Comparison of ENCODE assay signal across 17 cellular contexts in genomic region chr14:24974591-24975374, GRCh38.
"Had no signal": no experiment of that assay in that cellular context is flagged by ENCODE, and none has a peak within 500 bp of the region (broad histone marks: within the 10 kb centered on the region; RNA-seq: fewer than 3 reads in every experiment).

No MANE protein-coding gene starts in this region.

- H3K27ac Mint-ChIP-seq: naive thymus-derived CD4-positive, alpha-beta T cell; stimulated activated effector memory CD8-positive, alpha-beta T cell treated with anti-CD3 and anti-CD28 coated beads, Interleukin-12 subunit alpha, Interleukin-12 subunit beta, amount 100 ng/mL, for 72 hours; stimulated activated naive CD8-positive, alpha-beta T cell treated with anti-CD3 and anti-CD28 coated beads, Interleukin-15, Interleukin-2, amounts not matched to agents 100 ng/mL and 50 ng/mL, for 24 hours had no signal

- H3K4me1 ChIP-seq: colonic mucosa, psoas muscle, testis had no signal

- ATAC-seq: left colon; naive thymus-derived CD4-positive, alpha-beta T cell; psoas muscle; stimulated activated effector memory CD8-positive, alpha-beta T cell treated with anti-CD3 and anti-CD28 coated beads, Interleukin-12 subunit alpha, Interleukin-12 subunit beta, amount 100 ng/mL, for 72 hours had no signal

- H3K36me3 Mint-ChIP-seq: naive thymus-derived CD4-positive, alpha-beta T cell; stimulated activated effector memory CD8-positive, alpha-beta T cell treated with anti-CD3 and anti-CD28 coated beads, Interleukin-12 subunit alpha, Interleukin-12 subunit beta, amount 100 ng/mL, for 72 hours had no signal

- H3K4me2 ChIP-seq: hepatocyte, smooth muscle cell had no signal

- H3K27ac ChIP-seq: colonic mucosa, hepatocyte, neutrophil, psoas muscle, testis, tibial nerve had no signal

- H3K9me3 ChIP-seq: colonic mucosa, neutrophil, psoas muscle, testis, tibial nerve had no signal

- H3K9me3 Mint-ChIP-seq: stimulated activated effector memory CD8-positive, alpha-beta T cell treated with anti-CD3 and anti-CD28 coated beads, Interleukin-12 subunit alpha, Interleukin-12 subunit beta, amount 100 ng/mL, for 72 hours; stimulated activated naive CD8-positive, alpha-beta T cell treated with anti-CD3 and anti-CD28 coated beads, Interleukin-15, Interleukin-2, amounts not matched to agents 100 ng/mL and 50 ng/mL, for 24 hours had no signal

- H2AFZ ChIP-seq: hepatocyte had no signal

- DNase-seq: caudate nucleus; colonic mucosa; dermis blood vessel endothelial cell; effector CD4-positive, alpha-beta T cell; left colon; mammary epithelial cell; naive thymus-derived CD4-positive, alpha-beta T cell; psoas muscle; retina; stimulated activated CD4-positive, alpha-beta T cell treated with anti-CD3 and anti-CD28 coated beads, Interleukin-2, amount 100 ng/mL, for 48 hours; testis had no signal

- H3K27me3 ChIP-seq: colonic mucosa, hepatocyte, neutrophil, testis, tibial nerve had no signal

- H3K4me3 Mint-ChIP-seq: naive thymus-derived CD4-positive, alpha-beta T cell; stimulated activated effector memory CD8-positive, alpha-beta T cell treated with anti-CD3 and anti-CD28 coated beads, Interleukin-12 subunit alpha, Interleukin-12 subunit beta, amount 100 ng/mL, for 72 hours; stimulated activated naive CD8-positive, alpha-beta T cell treated with anti-CD3 and anti-CD28 coated beads, Interleukin-15, Interleukin-2, amounts not matched to agents 100 ng/mL and 50 ng/mL, for 24 hours had no signal

- H3K4me1 Mint-ChIP-seq: naive thymus-derived CD4-positive, alpha-beta T cell; stimulated activated effector memory CD8-positive, alpha-beta T cell treated with anti-CD3 and anti-CD28 coated beads, Interleukin-12 subunit alpha, Interleukin-12 subunit beta, amount 100 ng/mL, for 72 hours had no signal

- H3K4me3 ChIP-seq: colonic mucosa, hepatocyte, psoas muscle, smooth muscle cell, testis, tibial nerve had no signal

- H3K36me3 ChIP-seq: colonic mucosa, neutrophil, tibial nerve had no signal
